21 cellular contexts compared by ENCODE assay signal in genomic region chr20:19099586-19100555, GRCh38.
A peak's percentile ranks its signal among the peaks of the same experiment; 100 is the strongest.
DNase-seq lines count a peak whose midpoint lies in the region; ATAC-seq, FAIRE-seq and TF ChIP-seq lines count a peak whose summit lies in the region.
"Had no signal": no experiment of that assay in that cellular context is flagged by ENCODE, and none has a peak within 500 bp of the region (broad histone marks: within the 10 kb centered on the region; RNA-seq: fewer than 3 reads in every experiment).

No MANE protein-coding gene starts in this region.

- H4K5ac ChIP-seq in IMR-90 (ENCODE audit: low read depth, low read length) = no peak overlapping the region

- H2BK5ac ChIP-seq in IMR-90 (ENCODE audit: low read depth, low read length, poor library complexity, severe bottlenecking) = no peak overlapping the region

- H2AFZ ChIP-seq in IMR-90 (replicated peaks; ENCODE audit: low read length, poor library complexity) (peak overlapping the region; percentile 14), K562 (ENCODE audit: low read depth, low read length) (no peak overlapping the region)

- BruUV-seq in IMR-90 (replicated peaks; lab: Mats Ljungman, UMichigan) (no TSS peak), K562 (replicated peaks; lab: Mats Ljungman, UMichigan) (no TSS peak)

- dilution Hi-C loops in IMR-90 (cut with HindIII; ENCODE audit: low sequenced_read_pairs, unreplicated experiment) = no loop called here

- no peak for TF ChIP-seq POLR2A in IMR-90 (IDR thresholded peaks at IDR 0.05; ENCODE audit: low read depth, low read length)
- TF ChIP-seq POLR2A in K562 (conservative IDR thresholded peaks at IDR 0.05) = no peak
- TF ChIP-seq POLR2A in testis (IDR thresholded peaks at IDR 0.05) = no peak

- no peak overlapping the region for H4K8ac ChIP-seq in IMR-90 (ENCODE audit: low read depth in 2 of 2, low read length in 2 of 2)

- H2BK120ac ChIP-seq in IMR-90 (ENCODE audit: low read depth, low read length) = no peak overlapping the region

- peaks cover 14% of the 10 kb centered on the region for H3K9me3 ChIP-seq in IMR-90 (ENCODE audit: control insufficient read depth, insufficient read depth, low read length)
- H3K9me3 ChIP-seq in K562 (replicated peaks; ENCODE audit: control insufficient read depth, insufficient read depth, low read depth, low read length) = no peaks in the 10 kb centered on the region
- no peaks in the 10 kb centered on the region for H3K9me3 ChIP-seq in testis
- H3K9me3 ChIP-seq: SJCRH30 had no signal

- intact Hi-C loops in IMR-90 (cut with micrococcal nuclease) (no loop called here), K562 (cut with micrococcal nuclease) (no loop called here), posterior vena cava (cut with DNase I) (no loop called here), testis (cut with DNase I; ENCODE audit: low total_unique reads) (no loop called here)

- TF ChIP-seq CTCF in IMR-90 (conservative IDR thresholded peaks at IDR 0.05; ENCODE audit: low read depth, low read length) (no peak), K562 (IDR thresholded peaks at IDR 0.05 in 2 of 3, conservative IDR thresholded peaks at IDR 0.05 in 1 of 3; ENCODE audit: insufficient read depth in 2 of 3, low read depth in 1 of 3, low read length in 3 of 3) (no peak), testis (IDR thresholded peaks at IDR 0.05) (no peak)

- in situ Hi-C loops in IMR-90 (cut with MboI; ENCODE audit: low sequenced_read_pairs) (no loop called here), K562 (cut with MboI) (no loop called here)

- H3K4ac ChIP-seq in IMR-90 (ENCODE audit: low read depth, low read length) = no peak overlapping the region

- H3K4me2 ChIP-seq in IMR-90 (ENCODE audit: low read depth, low read length) (no peak overlapping the region), K562 (ENCODE audit: insufficient read depth, low read length) (no peak overlapping the region)

- H3K4me3 ChIP-seq in IMR-90 (ENCODE audit: insufficient read depth, low read depth, low read length) = no peak overlapping the region
- H3K4me3 ChIP-seq in K562 = no peak overlapping the region
- no peak overlapping the region for H3K4me3 ChIP-seq in testis
- H3K4me3 ChIP-seq: SJCRH30 had no signal

- H3K9me1 ChIP-seq in IMR-90 (ENCODE audit: insufficient read depth, low read length) = no peaks in the 10 kb centered on the region
- H3K9me1 ChIP-seq in K562 (ENCODE audit: control insufficient read depth, insufficient read depth, low read length) = no peaks in the 10 kb centered on the region

- TF ChIP-seq RAD21 in IMR-90 (IDR thresholded peaks at IDR 0.05; ENCODE audit: low read length) (no peak), K562 (CRISPR knock-in tag; conservative IDR thresholded peaks at IDR 0.05 in 1 of 2, IDR thresholded peaks at IDR 0.05 in 1 of 2) (no peak)

- H4K91ac ChIP-seq in IMR-90 (ENCODE audit: insufficient read depth, low read depth, low read length) = no peak overlapping the region

- 88% methylated on average over 5 of the region's 18 CpGs; no CpG with 5 or more reads in 1 of the 2 experiments for WGBS in IMR-90 (ENCODE audit: extremely low coverage in 2 of 2, insufficient read length in 1 of 2), 2 experiments
- WGBS in K562 (ENCODE audit: insufficient coverage, low coverage, missing lambda C conversion rate) = 0% methylated on average over 18 of the region's 18 CpGs
- WGBS in testis, 2 donors = 83 to 89% methylated on average over 18 of the region's 18 CpGs

- no peak overlapping the region for H2AK9ac ChIP-seq in IMR-90 (replicated peaks; ENCODE audit: low read depth, low read length, poor library complexity)

- no peak for TF ChIP-seq EP300 in K562 (IDR thresholded peaks at IDR 0.05; ENCODE audit: low read length)

- no peak for ATAC-seq in IMR-90 (ENCODE audit: low read depth)
- ATAC-seq in K562 = no peak
- ATAC-seq in HG02623 (IDR thresholded peaks at IDR 0.05; ENCODE audit: unreplicated experiment) = no peak
- no peak for ATAC-seq in GM18517 (IDR thresholded peaks at IDR 0.05; ENCODE audit: unreplicated experiment)

- H3K56ac ChIP-seq in IMR-90 (ENCODE audit: extremely low read depth, insufficient read depth, low read length) = no peak overlapping the region

- H2BK20ac ChIP-seq in IMR-90 (ENCODE audit: low read depth, low read length) = no peak overlapping the region

- H3K4me1 ChIP-seq in IMR-90 (ENCODE audit: control insufficient read depth, insufficient read depth, low read length) = no peaks in the 10 kb centered on the region
- H3K4me1 ChIP-seq in K562 (replicated peaks in 1 of 2; ENCODE audit: control insufficient read depth in 2 of 2, insufficient read depth in 2 of 2, low read length in 2 of 2) = no peaks in the 10 kb centered on the region
- no peaks in the 10 kb centered on the region for H3K4me1 ChIP-seq in testis
- H3K4me1 ChIP-seq: SJCRH30 had no signal

- no peak overlapping the region for H3K27ac ChIP-seq in IMR-90 (ENCODE audit: insufficient read depth, low read length)
- H3K27ac ChIP-seq in K562 (ENCODE audit: extremely low read depth, low read depth, low read length) = no peak overlapping the region
- H3K27ac ChIP-seq in testis = no peak overlapping the region
- H3K27ac ChIP-seq: HL-60, SJCRH30 had no signal

- H2BK15ac ChIP-seq in IMR-90 (ENCODE audit: low read depth, low read length) = no peak overlapping the region

- H2AK5ac ChIP-seq in IMR-90 (ENCODE audit: low read depth, low read length) = no peak overlapping the region

- DNase-seq in A172 (ENCODE audit: low spot score) (peak; percentile 39), IMR-90 (no peak), K562 (ENCODE audit: extremely low read depth in 1 of 4, low spot score in 3 of 4) (no peak), mucosa of gallbladder (ENCODE audit: low spot score) (peak; percentile 12), posterior vena cava (ENCODE audit: low spot score) (no peak), testis (no peak)
- DNase-seq: 8988T; CD4-positive, alpha-beta memory T cell; GF-D8; GOT3; NCI-H1105 treated with DMSO at 0.1 percent for 48 hours; NCI-H1694 treated with DMSO at 0.1 percent for 48 hours; NCI-H2227 treated with DMSO at 0.1 percent for 48 hours; NCI-H510A treated with DMSO at 0.1 percent for 48 hours; NCI-H774; OCI-M1; SJCRH30 had no signal

- H3K9ac ChIP-seq in IMR-90 (ENCODE audit: low read depth, low read length) (no peak overlapping the region), K562 (ENCODE audit: insufficient read depth in 1 of 2, low read depth in 2 of 2, low read length in 2 of 2) (no peak overlapping the region)

- no peak overlapping the region for H3K14ac ChIP-seq in IMR-90 (replicated peaks; ENCODE audit: low read depth, low read length)

- no peak overlapping the region for H3K23ac ChIP-seq in IMR-90 (ENCODE audit: low read depth, low read length)

- no peaks in the 10 kb centered on the region for H3K79me1 ChIP-seq in IMR-90 (ENCODE audit: low read depth in 1 of 2, low read length in 2 of 2)

- H3K79me2 ChIP-seq in K562 (ENCODE audit: control insufficient read depth, insufficient read depth, low read length) = no peaks in the 10 kb centered on the region

- no peaks in the 10 kb centered on the region for H4K20me1 ChIP-seq in IMR-90 (ENCODE audit: insufficient read depth, low read length)
- H4K20me1 ChIP-seq in K562 (replicated peaks; ENCODE audit: control insufficient read depth, insufficient read depth, low read length) = no peaks in the 10 kb centered on the region

- FAIRE-seq in K562 (lab: Jason Lieb, UNC) = no peak
- FAIRE-seq: HTR-8/SVneo had no signal

- CTCF ChIA-PET in IMR-90 (lab: Yijun Ruan, JAX) (no interaction called here), K562 (lab: Yijun Ruan, JAX; ENCODE audit: low intra/inter-chr PET ratio) (no interaction called here)

- POLR2A ChIA-PET in IMR-90 (lab: Charles Lee; ENCODE audit: unreplicated experiment) = no interaction called here
- POLR2A ChIA-PET in K562 (lab: Yijun Ruan, JAX) = no interaction called here

- H3K18ac ChIP-seq in IMR-90 (ENCODE audit: low read depth, low read length) = no peak overlapping the region

- no peaks in the 10 kb centered on the region for H3K36me3 ChIP-seq in IMR-90 (ENCODE audit: control insufficient read depth, insufficient read depth, low read length)
- H3K36me3 ChIP-seq in K562 (ENCODE audit: control insufficient read depth, insufficient read depth, low read length) = no peaks in the 10 kb centered on the region
- H3K36me3 ChIP-seq in testis (ENCODE audit: low read depth, missing control alignments) = no peaks in the 10 kb centered on the region
- H3K36me3 ChIP-seq: SJCRH30 had no signal

- H3K27me3 ChIP-seq in IMR-90 (ENCODE audit: control insufficient read depth, insufficient read depth, low read length) (no peaks in the 10 kb centered on the region), K562 (ENCODE audit: control insufficient read depth in 2 of 2, insufficient read depth in 2 of 2, low read length in 2 of 2) (no peaks in the 10 kb centered on the region), testis (no peaks in the 10 kb centered on the region)

TF ChIP-seq in IMR-90, 13 proteins besides CTCF, POLR2A, EP300 and RAD21:
- TF ChIP-seq RFX5 (IDR thresholded peaks at IDR 0.05; ENCODE audit: low read depth, low read length) = no peak
- TF ChIP-seq MAZ (IDR thresholded peaks at IDR 0.05; ENCODE audit: borderline replicate concordance, low read depth, low read length) = no peak
- TF ChIP-seq RCOR1 (IDR thresholded peaks at IDR 0.05; ENCODE audit: insufficient replicate concordance, low read length) = no peak
- TF ChIP-seq SMC3 (IDR thresholded peaks at IDR 0.05; ENCODE audit: low read depth, low read length) = no peak
- peak; percentile 67 for TF ChIP-seq MAFK (IDR thresholded peaks at IDR 0.05; ENCODE audit: low read depth, low read length)

TF ChIP-seq in K562, 482 proteins besides CTCF, POLR2A, EP300 and RAD21 (continues in another document):
- TF ChIP-seq ZNF263 (CRISPR knock-in tag; IDR thresholded peaks at IDR 0.05; ENCODE audit: borderline replicate concordance) = no peak

Comparison
In these comparisons a context has a peak if more than half of its experiments do, and no peak if none do; other contexts are left out.
1. DNase-seq: peak in A172 (single experiment) and mucosa of gallbladder (single experiment); none in IMR-90 (single experiment), K562 (0 of 4), posterior vena cava (single experiment) and testis (single experiment).